ENCODE assay signal across 15 cellular contexts in genomic region chr5:36573441-36573840, GRCh38. TPM values are rescaled to one million over a fixed set of nuclear protein-coding genes. Genes with fewer than 3 reads are reported as not detected.
DNase-seq lines count a peak whose midpoint lies in the region; ATAC-seq and TF ChIP-seq lines count a peak whose summit lies in the region.
"Had no signal": no experiment of that assay in that cellular context is flagged by ENCODE, and none has a peak within 500 bp of the region (broad histone marks: within the 10 kb centered on the region; RNA-seq: fewer than 3 reads in every experiment).

No MANE protein-coding gene starts in this region.

- no peak overlapping the region for H3K9ac ChIP-seq in smooth muscle cell (ENCODE audit: low read depth)

- no peaks in the 10 kb centered on the region for H3K36me3 ChIP-seq in smooth muscle cell (ENCODE audit: low read depth)
- H3K36me3 ChIP-seq: gastrocnemius medialis, tibial artery had no signal

- no peaks in the 10 kb centered on the region for H3K27me3 ChIP-seq in smooth muscle cell (ENCODE audit: low read depth)
- H3K27me3 ChIP-seq: gastrocnemius medialis, tibial artery had no signal

- H3K4me1 ChIP-seq in smooth muscle cell (ENCODE audit: low read depth): peaks cover 10% of the 10 kb centered on the region
- H3K4me1 ChIP-seq: gastrocnemius medialis had no signal

- DNase-seq in HFF-Myc (ENCODE audit: extremely low read depth, low read depth) (peak; percentile 46), SW480 (ENCODE audit: low spot score) (peak; percentile 25), fibroblast of the aortic adventitia (ENCODE audit: low read depth) (peak; percentile 57), smooth muscle cell (lab: John Stamatoyannopoulos, UW; ENCODE audit: unreplicated experiment) (no peak), NCI-H1417 treated with DMSO at 0.1 percent for 48 hours (lab: John Stamatoyannopoulos, UW) (no peak)
- DNase-seq: gastrocnemius medialis, NCI-H524 treated with DMSO at 0.1 percent for 48 hours, tibial artery had no signal

- no peaks in the 10 kb centered on the region for H4K20me1 ChIP-seq in smooth muscle cell (ENCODE audit: low read depth)

- H3K27ac ChIP-seq in smooth muscle cell (ENCODE audit: low read depth): peak overlapping the region; percentile 69
- H3K27ac ChIP-seq: coronary artery, gastrocnemius medialis, tibial artery had no signal

- H3F3A ChIP-seq in smooth muscle cell (ENCODE audit: low read depth): no peaks in the 10 kb centered on the region

- 13% methylated on average over 2 of the region's 2 CpGs for WGBS in smooth muscle cell (ENCODE audit: low lambda C conversion rate)

- peak overlapping the region; percentile 45 for H3K4me2 ChIP-seq in smooth muscle cell

- no peaks in the 10 kb centered on the region for H3K79me2 ChIP-seq in smooth muscle cell (ENCODE audit: low read depth)

- no peak overlapping the region for H2AFZ ChIP-seq in smooth muscle cell (ENCODE audit: low read depth)

- no peak for TF ChIP-seq CTCF in HFF-Myc (IDR thresholded peaks at IDR 0.05; ENCODE audit: low read depth, low read length, missing control alignments)
- no peak for TF ChIP-seq CTCF in fibroblast of the aortic adventitia (IDR thresholded peaks at IDR 0.05; ENCODE audit: insufficient read depth, low read length)
- TF ChIP-seq CTCF in smooth muscle cell (IDR thresholded peaks at IDR 0.05; ENCODE audit: borderline replicate concordance, insufficient read depth, poor library complexity, severe bottlenecking): no peak

- H3K4me3 ChIP-seq in HFF-Myc (replicated peaks; ENCODE audit: low read depth, low read length) (no peak overlapping the region), fibroblast of the aortic adventitia (ENCODE audit: low read depth, low read length) (no peak overlapping the region), smooth muscle cell (no peak overlapping the region)
- H3K4me3 ChIP-seq: coronary artery, gastrocnemius medialis, tibial artery had no signal

- ATAC-seq in HG03025 (IDR thresholded peaks at IDR 0.05; ENCODE audit: low FRiP score, unreplicated experiment) (no peak), HG02571 (IDR thresholded peaks at IDR 0.05; ENCODE audit: unreplicated experiment) (no peak), GM21723 (IDR thresholded peaks at IDR 0.05; ENCODE audit: unreplicated experiment) (no peak)
- ATAC-seq: activated naive CD4-positive, alpha-beta T cell treated with anti-CD3 and anti-CD28 coated beads, Interleukin-2, amount 50 U/mL, for 72 hours; gastrocnemius medialis; Right ventricle myocardium inferior had no signal

- H3K9me3 ChIP-seq in smooth muscle cell (replicated peaks; ENCODE audit: low read depth): no peaks in the 10 kb centered on the region
- H3K9me3 ChIP-seq: gastrocnemius medialis, tibial artery had no signal

RNA-seq across cellular contexts. Expression of gene SLC1A3, which starts 33.0 kb away (rescaled TPM):
- 3.7 and 4.1 TPM in 2 replicates for total RNA-seq in fibroblast of the aortic adventitia (ENCODE audit: low replicate concordance)
- total RNA-seq in smooth muscle cell: 6.8 and 7.2 TPM in 2 replicates
- 2.1 and 3.1 TPM in 2 replicates for polyA plus RNA-seq in smooth muscle cell
- total RNA-seq: HT-29 had no signal

Comparison
In these comparisons a context has a peak if more than half of its experiments do, and no peak if none do; other contexts are left out.
1. DNase-seq: peak in HFF-Myc (single experiment), SW480 (single experiment) and fibroblast of the aortic adventitia (single experiment); none in smooth muscle cell (single experiment) and NCI-H1417 treated with DMSO at 0.1 percent for 48 hours (single experiment).